In genomic region chr17:38815576-38816193, GRCh38 we compare ENCODE assay signal across 10 cellular contexts. TPM values are rescaled to one million over a fixed set of nuclear protein-coding genes. Genes with fewer than 3 reads are reported as not detected.
A peak's percentile ranks its signal among the peaks of the same experiment; 100 is the strongest.
DNase-seq lines count a peak whose midpoint lies in the region; ATAC-seq and TF ChIP-seq lines count a peak whose summit lies in the region.
"Had no signal": no experiment of that assay in that cellular context is flagged by ENCODE, and none has a peak within 500 bp of the region (broad histone marks: within the 10 kb centered on the region; RNA-seq: fewer than 3 reads in every experiment).

No MANE protein-coding gene starts in this region.

- TF ChIP-seq CTCF in 22Rv1 (IDR thresholded peaks at IDR 0.05): 0 out of 2 replicates have a peak, but pooled peaks have one; percentile 7
- TF ChIP-seq CTCF in GM12865 (IDR thresholded peaks at IDR 0.05; ENCODE audit: insufficient read depth, low read depth, low read length, missing control alignments): peak; percentile 6
- TF ChIP-seq CTCF in foreskin fibroblast (IDR thresholded peaks at IDR 0.05; ENCODE audit: low read depth, low read length): peak; percentile 35

- H3K27me3 Mint-ChIP-seq in T-helper 2 cell treated with Interferon-gamma antibody and Interleukin-4, amounts not matched to agents 5 μg/mL and 100 μg/mL, for 36 hours (ENCODE audit: low read depth): no peaks in the 10 kb centered on the region

- H3K4me1 Mint-ChIP-seq in T-helper 2 cell treated with Interferon-gamma antibody and Interleukin-4, amounts not matched to agents 5 μg/mL and 100 μg/mL, for 36 hours (ENCODE audit: low read depth): peaks cover 8% of the 10 kb centered on the region

- H3K9me3 Mint-ChIP-seq in T-helper 2 cell treated with Interferon-gamma antibody and Interleukin-4, amounts not matched to agents 5 μg/mL and 100 μg/mL, for 36 hours: no peaks in the 10 kb centered on the region

- no peak overlapping the region for H3K27ac ChIP-seq in 22Rv1
- H3K27ac ChIP-seq: left ventricle myocardium inferior had no signal

- H3K27ac Mint-ChIP-seq in T-helper 2 cell treated with Interferon-gamma antibody and Interleukin-4, amounts not matched to agents 5 μg/mL and 100 μg/mL, for 36 hours: no peak overlapping the region

- intact Hi-C loops in Right ventricle myocardium superior (cut with DNase I): no loop called here

- H3K36me3 Mint-ChIP-seq in T-helper 2 cell treated with Interferon-gamma antibody and Interleukin-4, amounts not matched to agents 5 μg/mL and 100 μg/mL, for 36 hours (ENCODE audit: low read depth): peaks cover 38% of the 10 kb centered on the region

- no peak for ATAC-seq in HG03342 (IDR thresholded peaks at IDR 0.05; ENCODE audit: unreplicated experiment)
- ATAC-seq in HG02884 (IDR thresholded peaks at IDR 0.05; ENCODE audit: unreplicated experiment): no peak
- ATAC-seq in Right ventricle myocardium superior (ENCODE audit: poor library complexity): no peak

- DNase-seq in GM12865 (ENCODE audit: low read depth): peak; percentile 34
- peak; percentile 18 for DNase-seq in T-helper 2 cell treated with Interferon-gamma antibody and Interleukin-4, amounts not matched to agents 5 μg/mL and 100 μg/mL, for 36 hours (ENCODE audit: low spot score)
- DNase-seq in foreskin fibroblast: peak; percentile 38 to 64
- no peak for DNase-seq in NK-92 (lab: John Stamatoyannopoulos, UW; ENCODE audit: unreplicated experiment)
- DNase-seq in Right ventricle myocardium superior: no peak
- DNase-seq: aorta, left ventricle myocardium inferior had no signal

- H3K4me3 ChIP-seq in GM12865 (ENCODE audit: low read depth, low read length): no peak overlapping the region
- H3K4me3 ChIP-seq in foreskin fibroblast (ENCODE audit: low read depth in 1 of 2, low read length in 2 of 2): no peak overlapping the region
- H3K4me3 ChIP-seq: left ventricle myocardium inferior had no signal

- no peak overlapping the region for H3K4me3 Mint-ChIP-seq in T-helper 2 cell treated with Interferon-gamma antibody and Interleukin-4, amounts not matched to agents 5 μg/mL and 100 μg/mL, for 36 hours

RNA-seq across cellular contexts. Expression of gene CWC25, which starts 9.4 kb away (rescaled TPM):
- total RNA-seq in Right ventricle myocardium superior: 7.6 TPM

RNA-seq across cellular contexts. Expression of gene PIP4K2B, which starts 16.3 kb away (rescaled TPM):
- total RNA-seq in Right ventricle myocardium superior: 41.9 TPM

RNA-seq across cellular contexts. Expression of gene RPL23, which starts 37.8 kb away (rescaled TPM):
- 767 TPM for total RNA-seq in Right ventricle myocardium superior

RNA-seq across cellular contexts. Expression of gene LASP1, which starts 54.2 kb away (rescaled TPM):
- 31.7 TPM for total RNA-seq in Right ventricle myocardium superior

Comparison
In these comparisons a context has a peak if more than half of its experiments do, and no peak if none do; other contexts are left out.
1. DNase-seq: peak in GM12865 (single experiment), T-helper 2 cell treated with Interferon-gamma antibody and Interleukin-4, amounts not matched to agents 5 μg/mL and 100 μg/mL, for 36 hours (single experiment) and foreskin fibroblast (2 of 2); none in NK-92 (single experiment) and Right ventricle myocardium superior (single experiment).
2. Peak in every context shown above with its lines, with median percentiles within 50 percentile points of each other: CTCF ChIP-seq.